Comparison of ENCODE assay signal across 8 cellular contexts in the genomic region with DNA sequence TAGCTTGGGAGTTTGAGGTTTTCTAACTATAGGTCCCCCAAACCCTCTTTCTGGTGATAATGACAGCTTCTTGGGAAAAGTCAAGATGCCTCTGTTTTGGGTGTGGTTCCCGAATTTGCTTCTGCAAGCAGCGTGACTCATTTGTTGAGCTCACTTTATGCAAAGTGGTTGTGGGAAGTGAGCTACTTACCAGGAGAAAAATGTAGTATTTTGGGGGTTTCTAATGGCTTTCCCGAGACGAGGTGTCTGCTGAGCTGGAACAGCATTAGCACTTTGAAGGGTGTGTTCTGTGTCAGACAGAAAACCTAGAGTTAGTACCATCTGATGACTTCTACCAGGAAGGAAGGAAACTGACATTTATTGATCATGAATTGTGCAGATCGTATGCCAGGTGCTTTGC.
A peak's percentile ranks its signal among the peaks of the same experiment; 100 is the strongest.
DNase-seq lines count a peak whose midpoint lies in the region; ATAC-seq, FAIRE-seq and TF ChIP-seq lines count a peak whose summit lies in the region.

No MANE protein-coding gene starts in this region.

- no peaks in the 10 kb centered on the region for H4K20me1 ChIP-seq in fibroblast of lung (ENCODE audit: control insufficient read depth, extremely low read depth, insufficient read depth, low read length)

- H3K36me3 ChIP-seq in fibroblast of lung (ENCODE audit: control insufficient read depth, insufficient read depth, low read length) (no peaks in the 10 kb centered on the region), Peyer's patch (no peaks in the 10 kb centered on the region)

- no peak for DNase-seq in activated CD8-positive, alpha-beta memory T cell treated with anti-CD3 and anti-CD28 coated beads, Interleukin-2, amount 10 ng/mL, durations not matched to agents 7 days and 5 days
- no peak for DNase-seq in activated CD8-positive, alpha-beta memory T cell treated with anti-CD3 and anti-CD28 coated beads, Interleukin-2, amount 50 U/mL, for 4 hours
- peak; percentile 44 for DNase-seq in RCC 7860 (ENCODE audit: low spot score)
- DNase-seq in fibroblast of lung (ENCODE audit: low read depth in 2 of 2): peak; percentile 89 to 90
- DNase-seq in Peyer's patch: no peak
- DNase-seq in NCI-H2196 (lab: John Stamatoyannopoulos, UW; ENCODE audit: unreplicated experiment): no peak
- DNase-seq in NCI-H1105 treated with DMSO at 0.1 percent for 48 hours (lab: John Stamatoyannopoulos, UW): no peak

- CTCF ChIA-PET in activated CD8-positive, alpha-beta memory T cell treated with anti-CD3 and anti-CD28 coated beads, Interleukin-2, amount 10 ng/mL, durations not matched to agents 7 days and 5 days (lab: Charles Lee): interaction anchor here (0.8 to 3.8 kb wide), 14 partner anchors 9 to 362 kb away, joined by 3 to 13 read pairs (median 4); no protein-coding TSS in a partner anchor

- H3K27ac Mint-ChIP-seq in activated CD8-positive, alpha-beta memory T cell treated with anti-CD3 and anti-CD28 coated beads, Interleukin-2, amount 10 ng/mL, durations not matched to agents 7 days and 5 days: peak overlapping the region; percentile 84

- H3K9me3 ChIP-seq in fibroblast of lung (ENCODE audit: control insufficient read depth, insufficient read depth, low read depth, low read length): no peaks in the 10 kb centered on the region
- H3K9me3 ChIP-seq in Peyer's patch: no peaks in the 10 kb centered on the region

- ATAC-seq in activated CD8-positive, alpha-beta memory T cell treated with anti-CD3 and anti-CD28 coated beads, Interleukin-2, amount 10 ng/mL, durations not matched to agents 7 days and 5 days: peak; percentile 50
- peak; percentile 70 for ATAC-seq in HG02798 (IDR thresholded peaks at IDR 0.05; ENCODE audit: poor library complexity, unreplicated experiment)

- no peaks in the 10 kb centered on the region for H3K79me2 ChIP-seq in fibroblast of lung (ENCODE audit: control insufficient read depth, insufficient read depth, low read length)

- H3K9me3 Mint-ChIP-seq in activated CD8-positive, alpha-beta memory T cell treated with anti-CD3 and anti-CD28 coated beads, Interleukin-2, amount 10 ng/mL, durations not matched to agents 7 days and 5 days (ENCODE audit: low read depth): peaks cover 5% of the 10 kb centered on the region

- peak overlapping the region; percentile 67 for H3K4me2 ChIP-seq in fibroblast of lung (ENCODE audit: extremely low read depth, insufficient read depth, low read length)

- H3K27me3 ChIP-seq in fibroblast of lung (ENCODE audit: control insufficient read depth, insufficient read depth, low read length) (no peaks in the 10 kb centered on the region), Peyer's patch (no peaks in the 10 kb centered on the region)

- peaks cover 21% of the 10 kb centered on the region for H3K4me1 ChIP-seq in fibroblast of lung (ENCODE audit: control insufficient read depth, extremely low read depth, insufficient read depth, low read length)
- peaks cover 0 to 7% (median 5%) of the 10 kb centered on the region in 4 donors for H3K4me1 ChIP-seq in Peyer's patch

- peak overlapping the region; percentile 46 for H3K4me3 Mint-ChIP-seq in activated CD8-positive, alpha-beta memory T cell treated with anti-CD3 and anti-CD28 coated beads, Interleukin-2, amount 10 ng/mL, durations not matched to agents 7 days and 5 days

- no peak overlapping the region for H2AFZ ChIP-seq in fibroblast of lung (ENCODE audit: low read length)

- no peaks in the 10 kb centered on the region for H3K27me3 Mint-ChIP-seq in activated CD8-positive, alpha-beta memory T cell treated with anti-CD3 and anti-CD28 coated beads, Interleukin-2, amount 10 ng/mL, durations not matched to agents 7 days and 5 days

- peaks cover 26% of the 10 kb centered on the region for H3K36me3 Mint-ChIP-seq in activated CD8-positive, alpha-beta memory T cell treated with anti-CD3 and anti-CD28 coated beads, Interleukin-2, amount 10 ng/mL, durations not matched to agents 7 days and 5 days

- no peak for TF ChIP-seq POLR2A in Peyer's patch (IDR thresholded peaks at IDR 0.05)

- TF ChIP-seq CTCF in fibroblast of lung (conservative IDR thresholded peaks at IDR 0.05 in 1 of 2, IDR thresholded peaks at IDR 0.05 in 1 of 2; ENCODE audit: low read depth in 1 of 2, low read length in 2 of 2) (no peak), Peyer's patch (IDR thresholded peaks at IDR 0.05) (no peak)

- H3K27ac ChIP-seq in fibroblast of lung (ENCODE audit: insufficient read depth, low read length) (peak overlapping the region; percentile 85), Peyer's patch (peak overlapping the region in 2 of 4 donors; percentile 19 to 38)

- H3K4me3 ChIP-seq in fibroblast of lung (replicated peaks in 1 of 4; ENCODE audit: control extremely low read depth in 1 of 4, insufficient read depth in 1 of 4, low read depth in 3 of 4, low read length in 4 of 4): no peak overlapping the region
- H3K4me3 ChIP-seq in Peyer's patch: no peak overlapping the region

- no peak for FAIRE-seq in RCC 7860 (lab: Jason Lieb, UNC)

- H3K4me1 Mint-ChIP-seq in activated CD8-positive, alpha-beta memory T cell treated with anti-CD3 and anti-CD28 coated beads, Interleukin-2, amount 10 ng/mL, durations not matched to agents 7 days and 5 days: peaks cover 42% of the 10 kb centered on the region

- H3K9ac ChIP-seq in fibroblast of lung (ENCODE audit: insufficient read depth, low read length): peak overlapping the region; percentile 21

Comparison
In these comparisons a context has a peak if more than half of its experiments do, and no peak if none do; other contexts are left out.
1. DNase-seq: peak in RCC 7860 (single experiment) and fibroblast of lung (2 of 2); none in activated CD8-positive, alpha-beta memory T cell treated with anti-CD3 and anti-CD28 coated beads, Interleukin-2, amount 10 ng/mL, durations not matched to agents 7 days and 5 days (single experiment), activated CD8-positive, alpha-beta memory T cell treated with anti-CD3 and anti-CD28 coated beads, Interleukin-2, amount 50 U/mL, for 4 hours (single experiment), Peyer's patch (0 of 3), NCI-H2196 (single experiment) and NCI-H1105 treated with DMSO at 0.1 percent for 48 hours (single experiment).